1 cellular context compared by ENCODE assay signal in the genomic region with DNA sequence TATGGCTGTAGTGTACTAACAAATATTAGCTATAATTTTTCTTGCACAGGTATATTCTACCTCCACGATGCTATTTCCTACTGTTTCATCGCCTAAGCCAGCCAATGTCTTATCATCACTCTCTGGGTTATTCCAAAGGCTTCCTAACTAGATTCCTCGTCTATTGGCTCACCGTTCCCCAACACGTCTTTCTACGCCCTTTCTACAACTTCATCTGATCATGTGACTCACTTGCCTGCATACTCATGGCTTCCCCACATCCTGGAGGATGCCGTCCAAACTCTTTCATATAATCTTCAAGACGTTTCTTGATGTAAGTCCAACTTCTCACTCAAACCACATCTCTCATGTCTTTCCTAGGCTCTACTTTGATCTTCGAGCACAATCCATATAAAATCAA.
TF ChIP-seq lines count a peak whose summit lies in the region.

No MANE protein-coding gene starts in this region.

TF ChIP-seq in IMR-90, 13 proteins besides CTCF, POLR2A, EP300 and RAD21 (continued from another document):
- TF ChIP-seq, protein P1, sequence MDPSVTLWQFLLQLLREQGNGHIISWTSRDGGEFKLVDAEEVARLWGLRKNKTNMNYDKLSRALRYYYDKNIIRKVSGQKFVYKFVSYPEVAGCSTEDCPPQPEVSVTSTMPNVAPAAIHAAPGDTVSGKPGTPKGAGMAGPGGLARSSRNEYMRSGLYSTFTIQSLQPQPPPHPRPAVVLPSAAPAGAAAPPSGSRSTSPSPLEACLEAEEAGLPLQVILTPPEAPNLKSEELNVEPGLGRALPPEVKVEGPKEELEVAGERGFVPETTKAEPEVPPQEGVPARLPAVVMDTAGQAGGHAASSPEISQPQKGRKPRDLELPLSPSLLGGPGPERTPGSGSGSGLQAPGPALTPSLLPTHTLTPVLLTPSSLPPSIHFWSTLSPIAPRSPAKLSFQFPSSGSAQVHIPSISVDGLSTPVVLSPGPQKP (IDR thresholded peaks at IDR 0.05; ENCODE audit: borderline replicate concordance, low read depth, low read length) = no peak
TF ChIP-seq in IMR-90: peak in this region for 1.
